In the genomic region with DNA sequence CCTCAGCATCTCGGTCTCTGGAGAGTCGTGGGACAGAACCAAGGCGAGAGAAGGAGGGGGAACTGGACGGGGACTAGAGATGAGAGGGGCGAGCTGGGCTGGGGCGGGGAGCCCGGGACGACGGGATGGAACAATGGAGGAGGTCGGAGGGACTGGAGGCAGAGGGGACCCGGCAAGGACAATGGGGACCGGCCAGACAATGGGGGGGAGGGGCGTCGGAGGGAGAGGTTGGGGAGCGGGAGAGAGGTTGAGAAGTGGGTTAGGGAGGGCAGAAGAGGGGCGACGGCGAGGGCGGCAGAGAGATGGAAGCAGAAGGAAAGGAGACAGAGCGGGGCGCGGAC, we compare ENCODE assay signal across 8 cellular contexts. TPM values are rescaled to one million over a fixed set of nuclear protein-coding genes. Genes with fewer than 3 reads are reported as not detected.
DNase-seq lines count a peak whose midpoint lies in the region; ATAC-seq and TF ChIP-seq lines count a peak whose summit lies in the region.

No MANE protein-coding gene starts in this region.

- H3K4me1 ChIP-seq in left lung = peaks cover 18 to 32% of the 10 kb centered on the region in 2 donors
- peaks cover 24% of the 10 kb centered on the region for H3K4me1 ChIP-seq in testis

- peak overlapping the region; percentile 81 for H3K4me3 Mint-ChIP-seq in activated CD4-positive, alpha-beta T cell treated with anti-CD3 and anti-CD28 coated beads, Interleukin-2, amount 10 ng/mL, durations not matched to agents 24 days and 14 days
- H3K4me3 Mint-ChIP-seq in activated naive CD8-positive, alpha-beta T cell treated with anti-CD3 and anti-CD28 coated beads, Interleukin-2, amount 50 U/mL, for 24 hours = peak overlapping the region; percentile 59

- H3K27ac Mint-ChIP-seq in activated CD4-positive, alpha-beta T cell treated with anti-CD3 and anti-CD28 coated beads, Interleukin-2, amount 10 ng/mL, durations not matched to agents 24 days and 14 days = no peak overlapping the region
- no peak overlapping the region for H3K27ac Mint-ChIP-seq in activated naive CD8-positive, alpha-beta T cell treated with anti-CD3 and anti-CD28 coated beads, Interleukin-2, amount 50 U/mL, for 24 hours

- 1% methylated on average over 22 of the region's 22 CpGs for WGBS in testis, 2 donors

- H3K36me3 ChIP-seq in left lung = no peaks in the 10 kb centered on the region
- no peaks in the 10 kb centered on the region for H3K36me3 ChIP-seq in testis (ENCODE audit: low read depth, missing control alignments)

- intact Hi-C loops in activated CD4-positive, alpha-beta T cell treated with anti-CD3 and anti-CD28 coated beads, Interleukin-2, amount 10 ng/mL, durations not matched to agents 24 days and 14 days (cut with micrococcal nuclease) = loop anchor here (2.0 to 5.0 kb wide), 4 partner anchors 61 to 499 kb away; partner anchors contain the start of genes IGF2BP1 and PHB1
- intact Hi-C loops in left lung (cut with DNase I) (loop anchor here in 1 of 2 donors (5.0 kb wide), 1 partner anchor 56 kb away; no protein-coding TSS in a partner anchor), testis (cut with DNase I; ENCODE audit: low total_unique reads) (loop anchor here (5.0 kb wide), 1 partner anchor 56 kb away; no protein-coding TSS in a partner anchor)

- TF ChIP-seq CTCF in left lung (IDR thresholded peaks at IDR 0.05) (no peak), testis (IDR thresholded peaks at IDR 0.05) (no peak)

- no peaks in the 10 kb centered on the region for H3K36me3 Mint-ChIP-seq in activated CD4-positive, alpha-beta T cell treated with anti-CD3 and anti-CD28 coated beads, Interleukin-2, amount 10 ng/mL, durations not matched to agents 24 days and 14 days (ENCODE audit: low read depth)
- H3K36me3 Mint-ChIP-seq in activated naive CD8-positive, alpha-beta T cell treated with anti-CD3 and anti-CD28 coated beads, Interleukin-2, amount 50 U/mL, for 24 hours (ENCODE audit: low read depth) = no peaks in the 10 kb centered on the region

- H3K27me3 ChIP-seq in left lung (peaks cover 41 to 83% of the 10 kb centered on the region in 2 donors), testis (no peaks in the 10 kb centered on the region)

- DNase-seq in activated CD4-positive, alpha-beta T cell treated with anti-CD3 and anti-CD28 coated beads, Interleukin-2, amount 10 ng/mL, durations not matched to agents 24 days and 14 days = peak; percentile 58
- DNase-seq in activated CD4-positive, alpha-beta T cell treated with anti-CD3 and anti-CD28 coated beads for 48 hours = no peak
- no peak for DNase-seq in activated naive CD8-positive, alpha-beta T cell treated with anti-CD3 and anti-CD28 coated beads, Interleukin-2, amount 50 U/mL, for 24 hours
- DNase-seq in left lung (no peak), testis (no peak), NCI-H748 treated with DMSO at 0.1 percent for 48 hours (lab: John Stamatoyannopoulos, UW) (no peak), erythroblast (lab: John Stamatoyannopoulos, UW) (no peak)

- no peak for ATAC-seq in activated naive CD8-positive, alpha-beta T cell treated with anti-CD3 and anti-CD28 coated beads, Interleukin-2, amount 50 U/mL, for 24 hours
- ATAC-seq in left lung (no peak), HG03280 (IDR thresholded peaks at IDR 0.05; ENCODE audit: unreplicated experiment) (no peak)

- no peaks in the 10 kb centered on the region for H3K9me3 Mint-ChIP-seq in activated CD4-positive, alpha-beta T cell treated with anti-CD3 and anti-CD28 coated beads, Interleukin-2, amount 10 ng/mL, durations not matched to agents 24 days and 14 days
- no peaks in the 10 kb centered on the region for H3K9me3 Mint-ChIP-seq in activated naive CD8-positive, alpha-beta T cell treated with anti-CD3 and anti-CD28 coated beads, Interleukin-2, amount 50 U/mL, for 24 hours

- TF ChIP-seq POLR2A in testis (IDR thresholded peaks at IDR 0.05) (no peak), erythroblast (IDR thresholded peaks at IDR 0.05; ENCODE audit: low read length) (no peak)

- H3K9me3 ChIP-seq in left lung (no peaks in the 10 kb centered on the region), testis (no peaks in the 10 kb centered on the region)

- H3K4me1 Mint-ChIP-seq in activated CD4-positive, alpha-beta T cell treated with anti-CD3 and anti-CD28 coated beads, Interleukin-2, amount 10 ng/mL, durations not matched to agents 24 days and 14 days = peaks cover 20% of the 10 kb centered on the region
- peaks cover 22% of the 10 kb centered on the region for H3K4me1 Mint-ChIP-seq in activated naive CD8-positive, alpha-beta T cell treated with anti-CD3 and anti-CD28 coated beads, Interleukin-2, amount 50 U/mL, for 24 hours

- peaks cover 78% of the 10 kb centered on the region for H3K27me3 Mint-ChIP-seq in activated CD4-positive, alpha-beta T cell treated with anti-CD3 and anti-CD28 coated beads, Interleukin-2, amount 10 ng/mL, durations not matched to agents 24 days and 14 days
- peaks cover 53% of the 10 kb centered on the region for H3K27me3 Mint-ChIP-seq in activated naive CD8-positive, alpha-beta T cell treated with anti-CD3 and anti-CD28 coated beads, Interleukin-2, amount 50 U/mL, for 24 hours

- H3K27ac ChIP-seq in left lung (no peak overlapping the region), testis (no peak overlapping the region)

- peak overlapping the region; percentile 16 to 39 for H3K4me3 ChIP-seq in left lung
- peak overlapping the region; percentile 45 to 52 for H3K4me3 ChIP-seq in testis

RNA-seq across cellular contexts. Expression of gene NGFR, which starts 0.7 kb away (rescaled TPM):
- total RNA-seq in activated CD4-positive, alpha-beta T cell treated with anti-CD3 and anti-CD28 coated beads, Interleukin-2, amount 10 ng/mL, durations not matched to agents 24 days and 14 days = 0.33 TPM in 1 of 2 replicates, not detected in the other
- 1 to 10 TPM; 2.7 to 3.8 TPM for total RNA-seq in left lung
- 10 to 100 TPM; 11.3 to 20.6 TPM for total RNA-seq in testis
- 21.5 TPM for polyA plus RNA-seq in testis (ENCODE audit: insufficient read depth, low read depth, low replicate concordance)
